ENCODE assay signal across 22 cellular contexts in genomic region chr11:12735262-12735661, GRCh38.
"Had no signal": no experiment of that assay in that cellular context is flagged by ENCODE, and none has a peak within 500 bp of the region (broad histone marks: within the 10 kb centered on the region; RNA-seq: fewer than 3 reads in every experiment).

No MANE protein-coding gene starts in this region.

- H3K27me3 ChIP-seq: colonic mucosa, left lung, ovary, right atrium auricular region, transverse colon, uterus had no signal

- H3K4me1 Mint-ChIP-seq: activated B cell treated with CpG ODN at 0.5 μM for 24 hours; activated naive CD8-positive, alpha-beta T cell treated with anti-CD3 and anti-CD28 coated beads for 36 hours; natural killer cell; stimulated activated naive B cell treated with anti-CD40 and anti-IgM and Interleukin-4, amounts not matched to agents 10 μg/mL and 1 μg/mL and 100 μg/mL, for 72 hours had no signal

- H3K36me3 ChIP-seq: colonic mucosa, left lung, ovary, prostate gland, right atrium auricular region, transverse colon, uterus had no signal

- ATAC-seq: left lung; natural killer cell; stimulated activated naive B cell treated with anti-CD40 and anti-IgM and Interleukin-4, amounts not matched to agents 10 μg/mL and 1 μg/mL and 100 μg/mL, for 72 hours had no signal

- DNase-seq: activated B cell treated with CpG ODN at 0.5 μM for 24 hours; activated CD4-positive, alpha-beta T cell treated with anti-CD3 and anti-CD28 coated beads for 4 hours; activated CD4-positive, alpha-beta T cell treated with anti-CD3 and anti-CD28 coated beads, Interleukin-2, amount 50 U/mL, for 48 hours; activated CD8-positive, alpha-beta memory T cell treated with anti-CD3 and anti-CD28 coated beads, Interleukin-2, amount 50 U/mL, for 48 hours; activated naive CD4-positive, alpha-beta T cell treated with Interleukin-2 at 50 U/mL for 16 hours; activated naive CD8-positive, alpha-beta T cell treated with anti-CD3 and anti-CD28 coated beads for 36 hours; activated T-cell treated with anti-CD3 and anti-CD28 coated beads, Interleukin-2, amount 50 U/mL, for 48 hours; colonic mucosa; kidney glomerular epithelial cell; left lung; midbrain; natural killer cell; ovary; stimulated activated CD8-positive, alpha-beta memory T cell treated with anti-CD3 and anti-CD28 coated beads, Interleukin-4, amount 100 ng/mL, for 48 hours; stimulated activated naive B cell treated with anti-CD40 and anti-IgM and Interleukin-4, amounts not matched to agents 10 μg/mL and 1 μg/mL and 100 μg/mL, for 72 hours; T1000; transverse colon; uterus had no signal

- H3K9me3 ChIP-seq: colonic mucosa, left lung, ovary, prostate gland, right atrium auricular region, transverse colon, uterus had no signal

- H3K4me3 Mint-ChIP-seq: activated B cell treated with CpG ODN at 0.5 μM for 24 hours; activated naive CD8-positive, alpha-beta T cell treated with anti-CD3 and anti-CD28 coated beads for 36 hours; natural killer cell; stimulated activated naive B cell treated with anti-CD40 and anti-IgM and Interleukin-4, amounts not matched to agents 10 μg/mL and 1 μg/mL and 100 μg/mL, for 72 hours; T-helper 1 cell treated with Interleukin-12 subunit alpha and Interleukin-12 subunit beta and Interleukin-4 antibody, amounts not matched to agents 30 μg/mL and 1 μg/mL, for 36 hours had no signal

- H3K27ac ChIP-seq: colonic mucosa, left lung, ovary, prostate gland, right atrium auricular region, transverse colon, uterus had no signal

- H3K27ac Mint-ChIP-seq: activated B cell treated with CpG ODN at 0.5 μM for 24 hours; activated naive CD8-positive, alpha-beta T cell treated with anti-CD3 and anti-CD28 coated beads for 36 hours; natural killer cell; stimulated activated naive B cell treated with anti-CD40 and anti-IgM and Interleukin-4, amounts not matched to agents 10 μg/mL and 1 μg/mL and 100 μg/mL, for 72 hours; T-helper 1 cell treated with Interleukin-12 subunit alpha and Interleukin-12 subunit beta and Interleukin-4 antibody, amounts not matched to agents 30 μg/mL and 1 μg/mL, for 36 hours had no signal

- H3K4me3 ChIP-seq: colonic mucosa, left lung, lung, ovary, prostate gland, right atrium auricular region, transverse colon, uterus had no signal

- H3K4me1 ChIP-seq: colonic mucosa, left lung, prostate gland, transverse colon, uterus had no signal

- H3K9me3 Mint-ChIP-seq: activated naive CD8-positive, alpha-beta T cell treated with anti-CD3 and anti-CD28 coated beads for 36 hours; natural killer cell; T-helper 1 cell treated with Interleukin-12 subunit alpha and Interleukin-12 subunit beta and Interleukin-4 antibody, amounts not matched to agents 30 μg/mL and 1 μg/mL, for 36 hours had no signal

- H3K36me3 Mint-ChIP-seq: activated naive CD8-positive, alpha-beta T cell treated with anti-CD3 and anti-CD28 coated beads for 36 hours; natural killer cell; stimulated activated naive B cell treated with anti-CD40 and anti-IgM and Interleukin-4, amounts not matched to agents 10 μg/mL and 1 μg/mL and 100 μg/mL, for 72 hours had no signal
